ENCODE assay signal across 15 cellular contexts in the genomic region with DNA sequence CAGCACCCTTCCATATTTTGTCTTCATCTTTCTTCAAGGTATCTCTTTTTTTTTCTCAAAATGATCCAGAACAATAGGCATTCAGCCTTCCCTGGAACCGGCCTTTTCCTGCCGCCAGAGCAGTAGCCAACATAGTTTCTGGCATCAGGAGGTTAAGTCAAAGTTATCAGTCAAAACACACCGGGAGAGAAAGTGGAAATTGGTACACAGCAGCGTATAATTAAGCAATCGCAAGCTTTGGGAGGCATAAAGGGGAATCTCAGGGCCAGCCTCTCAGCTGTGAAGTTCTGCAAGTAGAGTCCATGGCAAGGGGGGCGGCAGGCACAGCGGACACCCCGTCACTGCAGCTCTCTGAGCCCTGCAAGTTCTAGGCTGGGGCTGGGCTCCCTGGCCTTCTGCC.
"Had no signal": no experiment of that assay in that cellular context is flagged by ENCODE, and none has a peak within 500 bp of the region (broad histone marks: within the 10 kb centered on the region; RNA-seq: fewer than 3 reads in every experiment).

No MANE protein-coding gene starts in this region.

- H3K4me3 Mint-ChIP-seq: activated T-cell treated with anti-CD3 and anti-CD28 coated beads, Interleukin-2, amount 50 U/mL, for 72 hours; naive B cell had no signal

- H3K4me3 ChIP-seq: colonic mucosa, tibial nerve, vagina had no signal

- H3K9me3 ChIP-seq: colonic mucosa, vagina had no signal

- H3K4me1 Mint-ChIP-seq: naive B cell had no signal

- H3K27ac Mint-ChIP-seq: activated naive CD4-positive, alpha-beta T cell treated with anti-CD3 and anti-CD28 coated beads, Interleukin-2, amount 50 U/mL, for 72 hours; activated T-cell treated with anti-CD3 and anti-CD28 coated beads, Interleukin-2, amount 50 U/mL, for 72 hours; naive B cell had no signal

- DNase-seq: activated CD4-positive, alpha-beta T cell treated with anti-CD3 and anti-CD28 coated beads for 1 hour; activated CD8-positive, alpha-beta memory T cell treated with anti-CD3 and anti-CD28 coated beads, Interleukin-2, amount 50 U/mL, for 48 hours; activated gamma-delta T cell; activated T-cell treated with anti-CD3 and anti-CD28 coated beads, Interleukin-2, amount 50 U/mL, for 72 hours; colonic mucosa; effector CD8-positive, alpha-beta T cell; mammary epithelial cell; naive B cell; stimulated activated CD4-positive, alpha-beta T cell treated with anti-CD3 and anti-CD28 coated beads, Interleukin-1b, Interleukin-23, amount 100 ng/mL, for 48 hours; T-helper 1 cell had no signal

- H3K36me3 Mint-ChIP-seq: activated naive CD4-positive, alpha-beta T cell treated with anti-CD3 and anti-CD28 coated beads, Interleukin-2, amount 50 U/mL, for 72 hours; naive B cell had no signal

- ATAC-seq: activated naive CD4-positive, alpha-beta T cell treated with anti-CD3 and anti-CD28 coated beads, Interleukin-2, amount 50 U/mL, for 72 hours; activated T-cell treated with anti-CD3 and anti-CD28 coated beads, Interleukin-2, amount 50 U/mL, for 72 hours had no signal

- H3K27me3 ChIP-seq: colonic mucosa, tibial nerve, vagina had no signal

- H3K27ac ChIP-seq: colonic mucosa, parathyroid adenoma, tibial nerve, vagina, VCaP had no signal

- H3K36me3 ChIP-seq: colonic mucosa, tibial nerve, vagina had no signal

- H3K4me1 ChIP-seq: colonic mucosa, parathyroid adenoma, tibial nerve, vagina had no signal
